6 cellular contexts compared by ENCODE assay signal in the genomic region with DNA sequence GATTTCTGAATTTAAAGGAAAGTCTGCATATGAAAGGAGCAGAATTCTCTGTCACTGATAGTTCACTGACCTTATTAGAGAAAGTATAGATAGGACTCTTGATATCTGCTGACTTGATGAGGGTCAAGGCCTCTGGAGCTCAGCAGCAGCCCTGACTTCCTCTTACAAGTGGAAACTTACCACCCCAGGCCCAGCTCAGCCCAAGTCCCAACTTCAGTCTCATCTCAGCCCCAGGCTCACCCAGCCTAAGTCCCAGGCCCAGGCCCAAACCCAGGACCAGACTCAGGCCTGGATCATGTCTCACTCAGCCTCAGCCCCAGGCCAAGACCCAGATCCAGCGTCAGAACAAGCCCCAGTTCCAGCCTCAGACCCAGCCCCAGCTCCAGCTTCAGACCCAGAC. TPM values are rescaled to one million over a fixed set of nuclear protein-coding genes. Genes with fewer than 3 reads are reported as not detected.
"Had no signal": no experiment of that assay in that cellular context is flagged by ENCODE, and none has a peak within 500 bp of the region (broad histone marks: within the 10 kb centered on the region; RNA-seq: fewer than 3 reads in every experiment).

No MANE protein-coding gene starts in this region.

RNA-seq across cellular contexts. Expression of gene SUCNR1, which starts 24.7 kb away (rescaled TPM):
- total RNA-seq: HT1080, LHCN-M2, MCF 10A, OCI-LY7, PC-3 had no signal
- polyA plus RNA-seq: IgD-negative memory B cell had no signal
